In the genomic region with DNA sequence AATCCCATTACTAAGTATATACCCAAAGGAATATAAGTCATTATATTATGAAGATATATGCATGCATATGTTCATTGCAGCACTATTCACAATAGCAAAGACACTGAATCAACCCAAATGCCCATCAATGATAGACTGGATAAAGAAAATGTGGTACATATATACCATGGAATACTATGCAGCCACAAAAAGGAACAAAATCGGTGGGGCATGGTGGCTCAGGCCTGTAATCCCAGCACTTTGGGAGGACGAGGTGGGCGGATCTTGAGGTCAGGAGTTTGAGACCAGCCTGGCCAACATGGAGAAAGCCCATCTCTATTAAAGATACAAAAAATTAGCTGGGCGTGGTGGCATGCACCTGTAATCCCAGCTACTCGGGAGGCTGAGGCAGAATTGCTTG, we compare ENCODE assay signal across 11 cellular contexts. TPM values are rescaled to one million over a fixed set of nuclear protein-coding genes. Genes with fewer than 3 reads are reported as not detected.
"Had no signal": no experiment of that assay in that cellular context is flagged by ENCODE, and none has a peak within 500 bp of the region (broad histone marks: within the 10 kb centered on the region; RNA-seq: fewer than 3 reads in every experiment).

No MANE protein-coding gene starts in this region.

RNA-seq across cellular contexts. Expression of a gene that starts 56.3 kb away (rescaled TPM):
- total RNA-seq: gastrocnemius medialis, glomerular endothelial cell, left ventricle myocardium superior, lower lobe of right lung, mononuclear cell, osteocyte, prostate gland, sciatic nerve, smooth muscle cell, uterus had no signal
- polyA plus RNA-seq: keratinocyte, smooth muscle cell had no signal
